8 cellular contexts compared by ENCODE assay signal in genomic region chr13:102847272-102848234, GRCh38. TPM values are rescaled to one million over a fixed set of nuclear protein-coding genes. Genes with fewer than 3 reads are reported as not detected.
DNase-seq lines count a peak whose midpoint lies in the region; ATAC-seq and TF ChIP-seq lines count a peak whose summit lies in the region.

No MANE protein-coding gene starts in this region.

- peaks cover 45% of the 10 kb centered on the region for H3K4me1 Mint-ChIP-seq in activated T-cell treated with anti-CD3 and anti-CD28 coated beads, Interleukin-2, amount 50 U/mL, for 24 hours (ENCODE audit: low read depth)
- peaks cover 43 to 45% of the 10 kb centered on the region in 2 donors for H3K4me1 Mint-ChIP-seq in natural killer cell

- H3K27ac ChIP-seq in SK-N-MC = peak overlapping the region; percentile 87

- H3K36me3 Mint-ChIP-seq in activated T-cell treated with anti-CD3 and anti-CD28 coated beads, Interleukin-2, amount 50 U/mL, for 24 hours (ENCODE audit: low read depth) = peaks cover 55% of the 10 kb centered on the region
- no peaks in the 10 kb centered on the region for H3K36me3 Mint-ChIP-seq in natural killer cell

- no peaks in the 10 kb centered on the region for H3K9me3 ChIP-seq in SK-N-MC (ENCODE audit: low read depth, low read length)
- no peaks in the 10 kb centered on the region for H3K9me3 ChIP-seq in endocrine pancreas (ENCODE audit: control insufficient read depth, low read length)

- H3K36me3 ChIP-seq in SK-N-MC (ENCODE audit: insufficient read depth, low read length) (no peaks in the 10 kb centered on the region), endocrine pancreas (ENCODE audit: control insufficient read depth, insufficient read depth, low read length) (no peaks in the 10 kb centered on the region)

- TF ChIP-seq RAD21 in Ishikawa (IDR thresholded peaks at IDR 0.05; ENCODE audit: low read depth) = peak; percentile 66

- peak; percentile 87 for TF ChIP-seq CTCF in natural killer cell (IDR thresholded peaks at IDR 0.05)

- ATAC-seq in natural killer cell (no peak), GM18511 (IDR thresholded peaks at IDR 0.05; ENCODE audit: unreplicated experiment) (no peak)

- no peak for DNase-seq in activated T-cell treated with anti-CD3 and anti-CD28 coated beads, Interleukin-2, amount 50 U/mL, for 24 hours
- DNase-seq in activated T-cell treated with anti-CD3 and anti-CD28 coated beads, Interleukin-2, amount 50 U/mL, for 48 hours = no peak
- DNase-seq in SK-N-MC (ENCODE audit: low read depth, low spot score) (peak; percentile 37), natural killer cell (no peak), mesenteric fat pad (ENCODE audit: low spot score) (no peak)

- H3K4me3 ChIP-seq in SK-N-MC (peak overlapping the region; percentile 97), endocrine pancreas (ENCODE audit: control insufficient read depth, insufficient read depth, low read length) (peak overlapping the region; percentile 99)

- peak overlapping the region; percentile 91 for H3K9ac ChIP-seq in SK-N-MC (ENCODE audit: insufficient read length)
- H3K9ac ChIP-seq in endocrine pancreas (ENCODE audit: control insufficient read depth, insufficient read depth, low read length) = peak overlapping the region; percentile 100

- H3K4me3 Mint-ChIP-seq in activated T-cell treated with anti-CD3 and anti-CD28 coated beads, Interleukin-2, amount 50 U/mL, for 24 hours = peak overlapping the region; percentile 90
- H3K4me3 Mint-ChIP-seq in natural killer cell = peak overlapping the region; percentile 99

- peak overlapping the region; percentile 96 for H3K27ac Mint-ChIP-seq in activated T-cell treated with anti-CD3 and anti-CD28 coated beads, Interleukin-2, amount 50 U/mL, for 24 hours
- H3K27ac Mint-ChIP-seq in natural killer cell = peak overlapping the region; percentile 96 to 98

- no peaks in the 10 kb centered on the region for H3K27me3 ChIP-seq in endocrine pancreas (ENCODE audit: control insufficient read depth, insufficient read depth, low read length)

- TF ChIP-seq EP300 in Ishikawa (IDR thresholded peaks at IDR 0.05; ENCODE audit: borderline replicate concordance) = no peak

- H3K4me1 ChIP-seq in endocrine pancreas (ENCODE audit: control insufficient read depth, insufficient read depth, low read length) = peaks cover 10% of the 10 kb centered on the region

- intact Hi-C loops in natural killer cell (cut with micrococcal nuclease) = loop anchor here (1.0 to 2.0 kb wide), 3 partner anchors 47 to 267 kb away; no protein-coding TSS in a partner anchor

- H3K9me3 Mint-ChIP-seq in activated T-cell treated with anti-CD3 and anti-CD28 coated beads, Interleukin-2, amount 50 U/mL, for 24 hours = no peaks in the 10 kb centered on the region
- H3K9me3 Mint-ChIP-seq in natural killer cell = no peaks in the 10 kb centered on the region

- no peaks in the 10 kb centered on the region for H3K27me3 Mint-ChIP-seq in activated T-cell treated with anti-CD3 and anti-CD28 coated beads, Interleukin-2, amount 50 U/mL, for 24 hours
- no peaks in the 10 kb centered on the region for H3K27me3 Mint-ChIP-seq in natural killer cell (ENCODE audit: low read depth in 2 of 2)

TF ChIP-seq in Ishikawa, 13 proteins besides CTCF, POLR2A, EP300 and RAD21:
- TF ChIP-seq CEBPB (IDR thresholded peaks at IDR 0.05) (no peak), REST (IDR thresholded peaks at IDR 0.05; ENCODE audit: low read depth) (no peak), FOXM1 (IDR thresholded peaks at IDR 0.05; ENCODE audit: borderline replicate concordance, low read depth) (no peak), EGR1 (IDR thresholded peaks at IDR 0.05) (0 out of 2 replicates have a peak, but pooled peaks have one; percentile 46), CREB1 (IDR thresholded peaks at IDR 0.05; ENCODE audit: low read depth) (no peak)
TF ChIP-seq in Ishikawa: peak in this region for 1.

RNA-seq across cellular contexts. Expression of gene ERCC5, which starts 1.7 kb away (rescaled TPM):
- total RNA-seq in natural killer cell (100 to 1,000 TPM; 110 to 127 (median 126) TPM), mesenteric fat pad (43.8 TPM)

RNA-seq across cellular contexts. Expression of gene BIVM, which starts 48.6 kb away (rescaled TPM):
- total RNA-seq in natural killer cell = 10 to 100 TPM; 16.7 to 31.6 (median 21.2) TPM
- total RNA-seq in mesenteric fat pad = 11.9 TPM

RNA-seq across cellular contexts. Expression of gene POGLUT2, which starts 48.8 kb away (rescaled TPM):
- 1 to 10 TPM in 1 of 3 donors, under 1 TPM in 2; 0.28 to 5.1 (median 0.53) TPM for total RNA-seq in natural killer cell
- total RNA-seq in mesenteric fat pad = 3.8 TPM
